32 cellular contexts compared by ENCODE assay signal in the genomic region with DNA sequence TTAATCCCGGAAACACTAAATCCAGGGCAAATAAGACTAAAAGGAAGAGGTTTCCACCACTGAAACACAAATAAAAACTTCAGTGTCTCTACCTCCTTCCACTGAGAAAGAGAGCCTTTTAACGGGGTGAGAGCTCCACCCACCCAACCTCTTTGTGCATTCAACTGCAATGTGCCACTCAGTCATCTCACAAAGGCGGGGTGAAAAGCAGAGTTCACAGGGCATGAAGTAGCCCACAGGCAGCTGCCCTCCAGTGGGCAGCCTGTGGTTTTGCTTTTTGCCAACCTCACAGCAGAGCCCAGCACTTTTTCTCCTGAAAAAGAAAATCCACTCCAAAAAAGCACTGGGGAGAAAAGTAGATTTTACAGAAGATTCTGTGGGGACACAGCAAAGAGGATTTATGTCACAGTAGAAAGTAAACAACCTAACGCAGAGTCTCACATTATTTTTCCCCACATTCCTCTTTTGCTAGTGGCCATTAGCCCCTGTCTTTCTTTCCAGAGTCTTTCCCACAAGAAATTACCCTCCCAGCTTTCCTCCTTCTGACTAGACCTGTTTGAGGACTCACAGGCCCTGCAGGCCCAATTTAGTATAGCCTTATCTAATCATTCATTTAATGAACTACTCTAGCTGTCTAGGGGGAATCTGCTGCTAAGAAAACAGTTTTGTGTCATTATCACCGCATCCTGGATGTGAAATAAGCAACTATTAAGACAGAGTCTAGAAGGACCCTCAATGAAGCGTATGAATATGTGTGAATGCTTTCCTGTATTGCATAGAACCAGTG.
DNase-seq lines count a peak whose midpoint lies in the region; ATAC-seq, FAIRE-seq and TF ChIP-seq lines count a peak whose summit lies in the region.
"Had no signal": no experiment of that assay in that cellular context is flagged by ENCODE, and none has a peak within 500 bp of the region (broad histone marks: within the 10 kb centered on the region; RNA-seq: fewer than 3 reads in every experiment).

No MANE protein-coding gene starts in this region.

- no peak overlapping the region for H3K9ac ChIP-seq in astrocyte (ENCODE audit: low read length)
- H3K9ac ChIP-seq: GM23248 had no signal

- DNase-seq in Daoy (ENCODE audit: low read depth) (peak; percentile 50), NCI-H69 (lab: John Stamatoyannopoulos, UW) (peak; percentile 50), astrocyte (ENCODE audit: low read depth) (no peak), neural crest cell (ENCODE audit: low read depth, low spot score) (peak; percentile 5)
- DNase-seq in effector memory CD8-positive, alpha-beta T cell = no peak
- DNase-seq in CD4-positive, alpha-beta T cell = no peak
- DNase-seq: activated CD4-positive, alpha-beta T cell treated with anti-CD3 and anti-CD28 coated beads for 1 hour; activated CD8-positive, alpha-beta T cell treated with anti-CD3 and anti-CD28 coated beads, Interleukin-2, amount 10 ng/mL, durations not matched to agents 7 days and 5 days; activated naive CD4-positive, alpha-beta T cell treated with Interleukin-2 at 50 U/mL for 16 hours; activated T-cell treated with anti-CD3 and anti-CD28 coated beads, Interleukin-2, amount 50 U/mL, for 24 hours; amniotic stem cell; caudate nucleus; CD4-positive, CD25-positive, alpha-beta regulatory T cell; DMS79; glutamatergic neuron; GM23248; IMR-90; NCI-H1105 treated with DMSO at 0.1 percent for 48 hours; NCI-H2081 treated with DMSO at 0.1 percent for 48 hours; NCI-H510A treated with DMSO at 0.1 percent for 48 hours; stimulated activated CD4-positive, alpha-beta T cell treated with anti-CD3 and anti-CD28 coated beads, Interleukin-2, amount 100 ng/mL, for 48 hours; stimulated activated naive B cell treated with anti-CD40 and anti-IgM and Interleukin-4, amounts not matched to agents 10 μg/mL and 1 μg/mL and 100 μg/mL, for 72 hours had no signal

- no peaks in the 10 kb centered on the region for H3K9me3 ChIP-seq in astrocyte (ENCODE audit: insufficient read depth, low read depth, low read length)
- H3K9me3 ChIP-seq in CD4-positive, alpha-beta T cell (ENCODE audit: control insufficient read depth, low read length) = peaks cover 9% of the 10 kb centered on the region
- H3K9me3 ChIP-seq: vagina had no signal

- H3K4me2 ChIP-seq in astrocyte (ENCODE audit: low read length) = no peak overlapping the region
- H3K4me2 ChIP-seq: smooth muscle cell had no signal

- H3K27ac ChIP-seq in astrocyte (ENCODE audit: low read depth, low read length) = no peak overlapping the region
- no peak overlapping the region for H3K27ac ChIP-seq in CD4-positive, alpha-beta T cell (ENCODE audit: low read depth, low read length)
- H3K27ac ChIP-seq: GM23248, HL-60, vagina had no signal

- FAIRE-seq in astrocyte (lab: Jason Lieb, UNC) = no peak
- FAIRE-seq: endothelial cell of umbilical vein, GM12892, GM19239 had no signal

- H4K20me1 ChIP-seq in astrocyte (ENCODE audit: insufficient read depth, low read length) = no peaks in the 10 kb centered on the region

- H3K9me3 Mint-ChIP-seq in astrocyte (ENCODE audit: unreplicated experiment) (no peaks in the 10 kb centered on the region), neural crest cell (peaks cover 8% of the 10 kb centered on the region)
- H3K9me3 Mint-ChIP-seq in effector memory CD8-positive, alpha-beta T cell = peaks cover 4 to 17% of the 10 kb centered on the region in 2 donors
- peaks cover 12% of the 10 kb centered on the region for H3K9me3 Mint-ChIP-seq in CD4-positive, alpha-beta T cell

- no peaks in the 10 kb centered on the region for H3K36me3 Mint-ChIP-seq in astrocyte (ENCODE audit: low read depth, unreplicated experiment)
- peaks cover 7% of the 10 kb centered on the region for H3K36me3 Mint-ChIP-seq in neural crest cell (ENCODE audit: low read depth)
- no peaks in the 10 kb centered on the region for H3K36me3 Mint-ChIP-seq in effector memory CD8-positive, alpha-beta T cell (ENCODE audit: insufficient read depth)
- no peaks in the 10 kb centered on the region for H3K36me3 Mint-ChIP-seq in CD4-positive, alpha-beta T cell (ENCODE audit: low read depth)
- H3K36me3 Mint-ChIP-seq: CD4-positive, CD25-positive, alpha-beta regulatory T cell; stimulated activated naive B cell treated with anti-CD40 and anti-IgM and Interleukin-4, amounts not matched to agents 10 μg/mL and 1 μg/mL and 100 μg/mL, for 72 hours had no signal

- no peaks in the 10 kb centered on the region for H3K79me2 ChIP-seq in astrocyte (ENCODE audit: insufficient read depth, low read length)

- POLR2A ChIA-PET in CD4-positive, alpha-beta T cell (lab: Charles Lee) = no interaction called here

- no peaks in the 10 kb centered on the region for H3K36me3 ChIP-seq in astrocyte (ENCODE audit: insufficient read depth, low read length)
- H3K36me3 ChIP-seq: vagina had no signal

- intact Hi-C loops in CD4-positive, alpha-beta T cell (cut with DNase I, micrococcal nuclease) = no loop called here

- no peak for ATAC-seq in effector memory CD8-positive, alpha-beta T cell (replicated peaks)
- ATAC-seq in CD4-positive, alpha-beta T cell (ENCODE audit: poor library complexity) = no peak
- no peak for ATAC-seq in GM19452 (IDR thresholded peaks at IDR 0.05; ENCODE audit: unreplicated experiment)
- ATAC-seq: activated CD8-positive, alpha-beta T cell treated with anti-CD3 and anti-CD28 coated beads, Interleukin-2, amount 10 ng/mL, durations not matched to agents 7 days and 5 days; left lobe of liver; natural killer cell treated with Interleukin-12 subunit alpha and Interleukin-12 subunit beta and Interleukin-15 and Interleukin-18, amount 100 ng/mL, for 72 hours; stimulated activated naive B cell treated with anti-CD40 and anti-IgM and Interleukin-4, amounts not matched to agents 10 μg/mL and 1 μg/mL and 100 μg/mL, for 72 hours had no signal

- H3K27me3 Mint-ChIP-seq in astrocyte (ENCODE audit: low read depth, unreplicated experiment) (no peaks in the 10 kb centered on the region), neural crest cell (ENCODE audit: low read depth) (no peaks in the 10 kb centered on the region)
- no peaks in the 10 kb centered on the region for H3K27me3 Mint-ChIP-seq in effector memory CD8-positive, alpha-beta T cell
- no peaks in the 10 kb centered on the region for H3K27me3 Mint-ChIP-seq in CD4-positive, alpha-beta T cell
- H3K27me3 Mint-ChIP-seq: activated T-cell treated with anti-CD3 and anti-CD28 coated beads, Interleukin-2, amount 50 U/mL, for 24 hours; CD4-positive, CD25-positive, alpha-beta regulatory T cell; dendritic cell treated with granulocyte-macrophage colony-stimulating factor and Interleukin-4, amounts not matched to agents 40 ng/mL and 50 ng/mL, for 4 days; natural killer cell treated with Interleukin-12 subunit alpha and Interleukin-12 subunit beta and Interleukin-15 and Interleukin-18, amount 100 ng/mL, for 72 hours; stimulated activated naive B cell treated with anti-CD40 and anti-IgM and Interleukin-4, amounts not matched to agents 10 μg/mL and 1 μg/mL and 100 μg/mL, for 72 hours had no signal

- H3K4me1 Mint-ChIP-seq in astrocyte (ENCODE audit: low read depth, unreplicated experiment) (no peaks in the 10 kb centered on the region), neural crest cell (peaks cover 18% of the 10 kb centered on the region)
- H3K4me1 Mint-ChIP-seq in effector memory CD8-positive, alpha-beta T cell (ENCODE audit: low read depth in 2 of 2) = no peaks in the 10 kb centered on the region
- no peaks in the 10 kb centered on the region for H3K4me1 Mint-ChIP-seq in CD4-positive, alpha-beta T cell (ENCODE audit: low read depth)
- H3K4me1 Mint-ChIP-seq: CD4-positive, CD25-positive, alpha-beta regulatory T cell; stimulated activated naive B cell treated with anti-CD40 and anti-IgM and Interleukin-4, amounts not matched to agents 10 μg/mL and 1 μg/mL and 100 μg/mL, for 72 hours had no signal

- H2AFZ ChIP-seq in astrocyte (ENCODE audit: low read depth, low read length) = peak overlapping the region; percentile 24
- H2AFZ ChIP-seq: GM23248 had no signal

- CTCF ChIA-PET in CD4-positive, alpha-beta T cell (lab: Charles Lee) = no interaction called here

- no peak overlapping the region for H3K4me3 ChIP-seq in astrocyte (ENCODE audit: insufficient read depth, low read depth, low read length)
- H3K4me3 ChIP-seq: GM23248, smooth muscle cell, vagina had no signal

- H3K4me3 Mint-ChIP-seq in astrocyte (ENCODE audit: unreplicated experiment) (no peak overlapping the region), neural crest cell (peak overlapping the region; percentile 45)
- no peak overlapping the region for H3K4me3 Mint-ChIP-seq in effector memory CD8-positive, alpha-beta T cell
- H3K4me3 Mint-ChIP-seq in CD4-positive, alpha-beta T cell = no peak overlapping the region
- H3K4me3 Mint-ChIP-seq: activated CD8-positive, alpha-beta T cell treated with anti-CD3 and anti-CD28 coated beads, Interleukin-2, amount 10 ng/mL, durations not matched to agents 7 days and 5 days; activated T-cell treated with anti-CD3 and anti-CD28 coated beads, Interleukin-2, amount 50 U/mL, for 24 hours; CD4-positive, CD25-positive, alpha-beta regulatory T cell; dendritic cell treated with granulocyte-macrophage colony-stimulating factor and Interleukin-4, amounts not matched to agents 40 ng/mL and 50 ng/mL, for 4 days; natural killer cell treated with Interleukin-12 subunit alpha and Interleukin-12 subunit beta and Interleukin-15 and Interleukin-18, amount 100 ng/mL, for 72 hours; stimulated activated naive B cell treated with anti-CD40 and anti-IgM and Interleukin-4, amounts not matched to agents 10 μg/mL and 1 μg/mL and 100 μg/mL, for 72 hours had no signal

- no peaks in the 10 kb centered on the region for H3K4me1 ChIP-seq in astrocyte (ENCODE audit: insufficient read depth, low read length)
- H3K4me1 ChIP-seq: vagina had no signal

- H3K27ac Mint-ChIP-seq in astrocyte (ENCODE audit: unreplicated experiment) = no peak overlapping the region
- H3K27ac Mint-ChIP-seq in neural crest cell (ENCODE audit: unreplicated experiment) = peak overlapping the region; percentile 98
- no peak overlapping the region for H3K27ac Mint-ChIP-seq in effector memory CD8-positive, alpha-beta T cell
- no peak overlapping the region for H3K27ac Mint-ChIP-seq in CD4-positive, alpha-beta T cell
- H3K27ac Mint-ChIP-seq: activated CD8-positive, alpha-beta T cell treated with anti-CD3 and anti-CD28 coated beads, Interleukin-2, amount 10 ng/mL, durations not matched to agents 7 days and 5 days; activated T-cell treated with anti-CD3 and anti-CD28 coated beads, Interleukin-2, amount 50 U/mL, for 24 hours; CD4-positive, CD25-positive, alpha-beta regulatory T cell; dendritic cell treated with granulocyte-macrophage colony-stimulating factor and Interleukin-4, amounts not matched to agents 40 ng/mL and 50 ng/mL, for 4 days; natural killer cell treated with Interleukin-12 subunit alpha and Interleukin-12 subunit beta and Interleukin-15 and Interleukin-18, amount 100 ng/mL, for 72 hours; stimulated activated naive B cell treated with anti-CD40 and anti-IgM and Interleukin-4, amounts not matched to agents 10 μg/mL and 1 μg/mL and 100 μg/mL, for 72 hours had no signal

- TF ChIP-seq CTCF in astrocyte (IDR thresholded peaks at IDR 0.05; ENCODE audit: insufficient read depth, low read depth, low read length) (no peak), neural crest cell (conservative IDR thresholded peaks at IDR 0.05) (peak; percentile 37)
- no peak for TF ChIP-seq CTCF in CD4-positive, alpha-beta T cell (IDR thresholded peaks at IDR 0.05)

- no peaks in the 10 kb centered on the region for H3K27me3 ChIP-seq in astrocyte (ENCODE audit: insufficient read depth, low read length)
- H3K27me3 ChIP-seq in CD4-positive, alpha-beta T cell (ENCODE audit: control insufficient read depth, insufficient read depth, low read length) = no peaks in the 10 kb centered on the region
- H3K27me3 ChIP-seq: vagina had no signal

Comparison
In these comparisons a context has a peak if more than half of its experiments do, and no peak if none do; other contexts are left out.
1. DNase-seq: peak in Daoy (single experiment), NCI-H69 (single experiment) and neural crest cell (single experiment); none in astrocyte (single experiment), effector memory CD8-positive, alpha-beta T cell (0 of 3) and CD4-positive, alpha-beta T cell (0 of 10).